In the genomic region with DNA sequence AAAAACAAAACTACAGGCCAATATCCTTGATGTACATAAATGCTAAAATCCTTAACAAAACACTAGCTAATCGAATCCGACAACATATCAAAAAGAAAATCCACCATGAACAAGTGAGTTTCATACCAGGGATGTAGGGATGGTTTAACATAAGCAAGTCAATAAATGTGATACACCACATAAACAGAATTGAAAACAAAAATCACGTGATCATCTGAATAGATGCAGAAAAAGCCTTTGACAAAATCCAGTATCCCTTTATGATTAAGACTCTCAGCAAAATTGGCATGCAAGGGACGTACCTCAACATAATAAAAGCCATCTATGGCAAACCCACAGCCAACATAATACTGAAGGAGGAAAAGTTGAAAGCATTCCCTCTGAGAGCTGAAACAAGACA, we compare ENCODE assay signal across 2 cellular contexts.
TF ChIP-seq lines count a peak whose summit lies in the region.

No MANE protein-coding gene starts in this region.

TF ChIP-seq in HepG2, 621 proteins besides CTCF, POLR2A, EP300 and RAD21:
- TF ChIP-seq RAD51 (IDR thresholded peaks at IDR 0.05; ENCODE audit: borderline replicate concordance), result peak; percentile 61; the same call in 1 of the 2 replicates
- TF ChIP-seq AGO1 (IDR thresholded peaks at IDR 0.05; ENCODE audit: low read depth, low read length, poor library complexity, severe bottlenecking), result no peak

TF ChIP-seq in K562, 482 proteins besides CTCF, POLR2A, EP300 and RAD21:
- TF ChIP-seq, protein P1, sequence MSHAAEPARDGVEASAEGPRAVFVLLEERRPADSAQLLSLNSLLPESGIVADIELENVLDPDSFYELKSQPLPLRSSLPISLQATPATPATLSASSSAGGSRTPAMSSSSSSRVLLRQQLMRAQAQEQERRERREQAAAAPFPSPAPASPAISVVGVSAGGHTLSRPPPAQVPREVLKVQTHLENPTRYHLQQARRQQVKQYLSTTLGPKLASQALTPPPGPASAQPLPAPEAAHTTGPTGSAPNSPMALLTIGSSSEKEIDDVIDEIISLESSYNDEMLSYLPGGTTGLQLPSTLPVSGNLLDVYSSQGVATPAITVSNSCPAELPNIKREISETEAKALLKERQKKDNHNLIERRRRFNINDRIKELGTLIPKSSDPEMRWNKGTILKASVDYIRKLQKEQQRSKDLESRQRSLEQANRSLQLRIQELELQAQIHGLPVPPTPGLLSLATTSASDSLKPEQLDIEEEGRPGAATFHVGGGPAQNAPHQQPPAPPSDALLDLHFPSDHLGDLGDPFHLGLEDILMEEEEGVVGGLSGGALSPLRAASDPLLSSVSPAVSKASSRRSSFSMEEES (CRISPR knock-in tag; IDR thresholded peaks at IDR 0.05), result peak; percentile 92
- TF ChIP-seq CHD2 (IDR thresholded peaks at IDR 0.05; ENCODE audit: low read depth, low read length), result no peak
